ENCODE assay signal across 8 cellular contexts in the genomic region with DNA sequence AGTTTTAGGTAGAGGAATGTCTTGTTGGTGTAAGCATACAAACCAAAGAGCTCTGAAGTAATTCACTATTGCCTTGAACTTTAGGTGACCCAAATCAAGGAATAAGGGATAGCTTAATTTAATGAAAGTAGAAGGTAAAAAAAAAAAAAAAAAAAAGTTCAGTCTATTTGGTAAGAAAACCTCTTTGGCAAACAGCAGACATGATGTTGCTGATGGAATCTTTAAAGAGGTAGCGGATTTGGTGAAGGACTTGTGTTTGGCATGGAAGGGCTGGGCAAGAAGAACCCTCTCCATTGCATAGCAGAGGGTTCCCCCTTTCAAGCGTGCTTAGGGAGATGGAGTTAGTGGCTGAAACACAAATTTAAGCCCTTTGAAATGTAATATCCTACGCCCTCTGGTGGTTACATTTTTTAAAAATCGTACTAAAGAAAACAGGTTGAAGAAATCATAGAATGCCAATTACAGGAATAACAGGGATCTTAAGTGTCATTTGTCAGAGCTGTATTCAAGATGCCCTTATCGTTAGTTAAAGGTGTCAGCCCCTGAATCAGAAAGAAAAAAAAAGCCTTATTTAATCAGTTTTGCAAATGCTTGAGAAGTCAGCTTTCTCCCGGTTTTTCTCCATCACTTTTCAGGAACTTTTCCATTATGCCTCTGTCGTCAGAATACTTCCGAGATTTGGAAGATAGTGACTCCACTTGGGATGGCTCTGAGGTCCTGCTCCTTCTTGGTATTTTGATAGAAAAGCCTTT.
DNase-seq lines count a peak whose midpoint lies in the region; ATAC-seq lines count a peak whose summit lies in the region.

No MANE protein-coding gene starts in this region.

- ATAC-seq in HG02981 (IDR thresholded peaks at IDR 0.05; ENCODE audit: unreplicated experiment), result no peak

- DNase-seq in NCI-H1417 (lab: John Stamatoyannopoulos, UW), result peak; percentile 31 to 69 (median 55)
- no peak for DNase-seq in NCI-H1417 treated with DMSO at 0.1 percent for 48 hours (lab: John Stamatoyannopoulos, UW)
- peak; percentile 57 for DNase-seq in NCI-H1105 (lab: John Stamatoyannopoulos, UW)
- DNase-seq in T1000 (lab: John Stamatoyannopoulos, UW), result peak; percentile 2
- DNase-seq in germinal center (ENCODE audit: low spot score), result peak; percentile 14
- DNase-seq in pons (ENCODE audit: low spot score), result peak; percentile 95
- DNase-seq in mucosa of gallbladder (ENCODE audit: low spot score), result no peak

Comparison
In these comparisons a context has a peak if more than half of its experiments do, and no peak if none do; other contexts are left out.
1. DNase-seq: peak in NCI-H1417 (3 of 3), NCI-H1105 (single experiment), T1000 (single experiment), germinal center (single experiment) and pons (single experiment); none in NCI-H1417 treated with DMSO at 0.1 percent for 48 hours (single experiment) and mucosa of gallbladder (single experiment).